Comparison of ENCODE assay signal across 27 cellular contexts in genomic region chr9:36441966-36442365, GRCh38. TPM values are rescaled to one million over a fixed set of nuclear protein-coding genes. Genes with fewer than 3 reads are reported as not detected.
DNase-seq lines count a peak whose midpoint lies in the region; ATAC-seq, FAIRE-seq and TF ChIP-seq lines count a peak whose summit lies in the region.
"Had no signal": no experiment of that assay in that cellular context is flagged by ENCODE, and none has a peak within 500 bp of the region (broad histone marks: within the 10 kb centered on the region; RNA-seq: fewer than 3 reads in every experiment).

No MANE protein-coding gene starts in this region.

- peak; percentile 31 for FAIRE-seq in GM18507 (lab: Jason Lieb, UNC)
- FAIRE-seq: RCC 7860, urothelium cell line had no signal

- no peak overlapping the region for H3K27ac ChIP-seq in CD4-positive, alpha-beta T cell (ENCODE audit: low read depth, low read length)
- H3K27ac ChIP-seq in mesenchymal stem cell (ENCODE audit: low read length, poor library complexity, severe bottlenecking) = no peak overlapping the region
- H3K27ac ChIP-seq: C4-2B, foreskin keratinocyte, heart right ventricle, left lung, ovary, SJCRH30 had no signal

- H3K9ac ChIP-seq in mesenchymal stem cell (ENCODE audit: low read length) = no peak overlapping the region

- H3K27me3 Mint-ChIP-seq in CD4-positive, alpha-beta T cell = no peaks in the 10 kb centered on the region
- no peaks in the 10 kb centered on the region for H3K27me3 Mint-ChIP-seq in T-cell
- no peaks in the 10 kb centered on the region for H3K27me3 Mint-ChIP-seq in activated T-helper 17 cell treated with anti-CD3 and anti-CD28 coated beads, Interleukin-2, amount 50 U/mL, for 72 hours
- H3K27me3 Mint-ChIP-seq: activated CD4-positive, alpha-beta T cell treated with anti-CD3 and anti-CD28 coated beads for 36 hours; activated naive CD8-positive, alpha-beta T cell treated with anti-CD3 and anti-CD28 coated beads, Interleukin-2, amount 10 ng/mL, durations not matched to agents 7 days and 5 days; natural killer cell treated with Interleukin-12 subunit alpha and Interleukin-12 subunit beta and Interleukin-15 and Interleukin-18, amount 100 ng/mL, for 72 hours had no signal

- CTCF ChIA-PET in CD4-positive, alpha-beta T cell (lab: Charles Lee) = interaction anchor here (1.6 kb wide), 1 partner anchor 108 kb away, joined by 5 read pairs; no protein-coding TSS in a partner anchor
- CTCF ChIA-PET in T-cell (lab: Charles Lee) = interaction anchor here (0.6 to 1.7 kb wide), 6 partner anchors 19 to 114 kb away, joined by 3 to 13 read pairs (median 5); no protein-coding TSS in a partner anchor

- no peak overlapping the region for H3K4me3 Mint-ChIP-seq in CD4-positive, alpha-beta T cell
- no peak overlapping the region for H3K4me3 Mint-ChIP-seq in T-cell
- H3K4me3 Mint-ChIP-seq in activated T-helper 17 cell treated with anti-CD3 and anti-CD28 coated beads, Interleukin-2, amount 50 U/mL, for 72 hours = no peak overlapping the region
- H3K4me3 Mint-ChIP-seq: activated CD4-positive, alpha-beta T cell treated with anti-CD3 and anti-CD28 coated beads for 36 hours; activated naive CD8-positive, alpha-beta T cell treated with anti-CD3 and anti-CD28 coated beads, Interleukin-2, amount 10 ng/mL, durations not matched to agents 7 days and 5 days; HFFc6; mesothelial cell of epicardium; natural killer cell treated with Interleukin-12 subunit alpha and Interleukin-12 subunit beta and Interleukin-15 and Interleukin-18, amount 100 ng/mL, for 72 hours had no signal

- peaks cover 30% of the 10 kb centered on the region for H3K79me1 ChIP-seq in mesenchymal stem cell (replicated peaks; ENCODE audit: low read length, poor library complexity, severe bottlenecking)

- no peak overlapping the region for H4K91ac ChIP-seq in mesenchymal stem cell (ENCODE audit: low read length)

- H2BK15ac ChIP-seq in mesenchymal stem cell (ENCODE audit: low read depth, poor library complexity, severe bottlenecking) = no peak overlapping the region

- POLR2A ChIA-PET in CD4-positive, alpha-beta T cell (lab: Charles Lee) = interaction anchor here (0.6 to 2.4 kb wide), 10 partner anchors 10 to 74 kb away, joined by 3 to 8 read pairs (median 4); partner anchors contain the start of gene RNF38
- POLR2A ChIA-PET in T-cell (lab: Charles Lee) = no interaction called here

- no peak overlapping the region for H3K23ac ChIP-seq in mesenchymal stem cell (ENCODE audit: low read length in 2 of 2)

- H3K4me2 ChIP-seq in mesenchymal stem cell (ENCODE audit: low read length, poor library complexity, severe bottlenecking) = no peak overlapping the region

- no peak overlapping the region for H3K4me3 ChIP-seq in mesenchymal stem cell (ENCODE audit: insufficient read depth in 1 of 2, low read depth in 1 of 2, low read length in 2 of 2)
- H3K4me3 ChIP-seq: heart right ventricle, left lung, ovary, SJCRH30 had no signal

- no peak overlapping the region for H4K8ac ChIP-seq in mesenchymal stem cell (ENCODE audit: low read length)

- no peak overlapping the region for H2AK5ac ChIP-seq in mesenchymal stem cell (ENCODE audit: low read length, severe bottlenecking)

- peaks cover 0 to 3% of the 10 kb centered on the region in 2 experiments for H3K36me3 ChIP-seq in mesenchymal stem cell (ENCODE audit: control insufficient read depth in 1 of 2, insufficient read depth in 2 of 2, low read depth in 1 of 2, low read length in 2 of 2)
- H3K36me3 ChIP-seq: left lung, ovary, SJCRH30 had no signal

- H3K27me3 ChIP-seq in CD4-positive, alpha-beta T cell (ENCODE audit: control insufficient read depth, insufficient read depth, low read length) = no peaks in the 10 kb centered on the region
- H3K27me3 ChIP-seq in mesenchymal stem cell (ENCODE audit: control insufficient read depth in 1 of 2, insufficient read depth in 1 of 2, low read length in 2 of 2) = no peaks in the 10 kb centered on the region
- H3K27me3 ChIP-seq: foreskin keratinocyte, heart right ventricle, left lung, ovary, SJCRH30 had no signal

- no peaks in the 10 kb centered on the region for H3K9me3 ChIP-seq in CD4-positive, alpha-beta T cell (ENCODE audit: control insufficient read depth, low read length)
- H3K9me3 ChIP-seq in mesenchymal stem cell (ENCODE audit: control insufficient read depth, low read length) = no peaks in the 10 kb centered on the region
- H3K9me3 ChIP-seq: heart right ventricle, left lung, ovary, SJCRH30 had no signal

- H2BK12ac ChIP-seq in mesenchymal stem cell (ENCODE audit: low read length in 2 of 2) = no peak overlapping the region

- 57% methylated on average over 2 of the region's 2 CpGs for WGBS in mesenchymal stem cell

- DNase-seq in CD4-positive, alpha-beta T cell = no peak
- no peak for DNase-seq in GM18507 (ENCODE audit: extremely low spot score, insufficient read length, low read depth)
- DNase-seq in T-cell = no peak
- DNase-seq in iris pigment epithelial cell (ENCODE audit: low read depth) = peak; percentile 50
- DNase-seq in mesenchymal stem cell = no peak
- no peak for DNase-seq in ecto neural progenitor cell (ENCODE audit: low spot score)
- DNase-seq: activated CD4-positive, alpha-beta T cell treated with anti-CD3 and anti-CD28 coated beads for 36 hours; activated naive CD8-positive, alpha-beta T cell treated with anti-CD3 and anti-CD28 coated beads, Interleukin-2, amount 10 ng/mL, durations not matched to agents 7 days and 5 days; effector CD8-positive, alpha-beta T cell; foreskin keratinocyte; heart right ventricle; HFFc6; KG1; NCI-H510A treated with DMSO at 0.1 percent for 48 hours; ovary; right cardiac atrium; SJCRH30; stimulated activated CD4-positive, alpha-beta T cell treated with anti-CD3 and anti-CD28 coated beads, Interleukin-12 subunit alpha, Interleukin-12 subunit beta, amount 100 ng/mL, for 4 hours; stimulated activated CD4-positive, alpha-beta T cell treated with anti-CD3 and anti-CD28 coated beads, Interleukin-4, amount 100 ng/mL, for 24 hours; T-helper 1 cell had no signal

- ATAC-seq in CD4-positive, alpha-beta T cell (ENCODE audit: poor library complexity) = peak; percentile 57
- peak in 3 of 4 experiments; percentile 57 to 75 (median 74) for ATAC-seq in T-cell (replicated peaks in 1 of 4)
- no peak for ATAC-seq in activated T-helper 17 cell treated with anti-CD3 and anti-CD28 coated beads, Interleukin-2, amount 50 U/mL, for 72 hours (replicated peaks)
- ATAC-seq: activated CD4-positive, alpha-beta T cell treated with anti-CD3 and anti-CD28 coated beads for 36 hours; foreskin keratinocyte; left lung; natural killer cell treated with Interleukin-12 subunit alpha and Interleukin-12 subunit beta and Interleukin-15 and Interleukin-18, amount 100 ng/mL, for 72 hours; right cardiac atrium had no signal

- intact Hi-C loops in CD4-positive, alpha-beta T cell (cut with DNase I, micrococcal nuclease) = loop anchor here in 1 of 2 experiments (5.0 kb wide), 1 partner anchor 40 kb away; no protein-coding TSS in a partner anchor

- H3K4me1 ChIP-seq in mesenchymal stem cell (ENCODE audit: control insufficient read depth, insufficient read depth, low read depth, low read length) = no peaks in the 10 kb centered on the region
- H3K4me1 ChIP-seq: SJCRH30 had no signal

- H3K4me1 Mint-ChIP-seq in CD4-positive, alpha-beta T cell (ENCODE audit: low read depth) = peaks cover 78% of the 10 kb centered on the region
- H3K4me1 Mint-ChIP-seq in T-cell = peaks cover 66 to 72% (median 68%) of the 10 kb centered on the region in 3 donors
- H3K4me1 Mint-ChIP-seq in activated T-helper 17 cell treated with anti-CD3 and anti-CD28 coated beads, Interleukin-2, amount 50 U/mL, for 72 hours = peaks cover 14% of the 10 kb centered on the region

- H3K36me3 Mint-ChIP-seq in CD4-positive, alpha-beta T cell (ENCODE audit: low read depth) = peaks cover 22% of the 10 kb centered on the region
- H3K36me3 Mint-ChIP-seq in T-cell = peaks cover 12% of the 10 kb centered on the region
- H3K36me3 Mint-ChIP-seq in activated T-helper 17 cell treated with anti-CD3 and anti-CD28 coated beads, Interleukin-2, amount 50 U/mL, for 72 hours (ENCODE audit: low read depth) = no peaks in the 10 kb centered on the region
- H3K36me3 Mint-ChIP-seq: natural killer cell treated with Interleukin-12 subunit alpha and Interleukin-12 subunit beta and Interleukin-15 and Interleukin-18, amount 100 ng/mL, for 72 hours had no signal

- no peaks in the 10 kb centered on the region for H3K9me3 Mint-ChIP-seq in CD4-positive, alpha-beta T cell
- H3K9me3 Mint-ChIP-seq in T-cell = no peaks in the 10 kb centered on the region
- H3K9me3 Mint-ChIP-seq in activated T-helper 17 cell treated with anti-CD3 and anti-CD28 coated beads, Interleukin-2, amount 50 U/mL, for 72 hours = no peaks in the 10 kb centered on the region
- H3K9me3 Mint-ChIP-seq: activated naive CD8-positive, alpha-beta T cell treated with anti-CD3 and anti-CD28 coated beads, Interleukin-2, amount 10 ng/mL, durations not matched to agents 7 days and 5 days; HFFc6; natural killer cell treated with Interleukin-12 subunit alpha and Interleukin-12 subunit beta and Interleukin-15 and Interleukin-18, amount 100 ng/mL, for 72 hours had no signal

- no peak overlapping the region for H2AFZ ChIP-seq in mesenchymal stem cell (ENCODE audit: low read depth, low read length)

- no peak overlapping the region for H2BK120ac ChIP-seq in mesenchymal stem cell (ENCODE audit: low read depth, low read length)

- no peak for TF ChIP-seq CTCF in CD4-positive, alpha-beta T cell (IDR thresholded peaks at IDR 0.05)

- H3K18ac ChIP-seq in mesenchymal stem cell (ENCODE audit: low read depth in 1 of 2, low read length in 2 of 2) = no peak overlapping the region

- no peak overlapping the region for H3K4ac ChIP-seq in mesenchymal stem cell (ENCODE audit: low read depth in 1 of 2, low read length in 2 of 2)

- H3K14ac ChIP-seq in mesenchymal stem cell (ENCODE audit: low read length in 2 of 2) = no peak overlapping the region

- H2BK5ac ChIP-seq in mesenchymal stem cell (ENCODE audit: low read depth, low read length, poor library complexity, severe bottlenecking) = no peak overlapping the region

- H3K27ac Mint-ChIP-seq in CD4-positive, alpha-beta T cell = no peak overlapping the region
- H3K27ac Mint-ChIP-seq in T-cell = no peak overlapping the region
- H3K27ac Mint-ChIP-seq in activated T-helper 17 cell treated with anti-CD3 and anti-CD28 coated beads, Interleukin-2, amount 50 U/mL, for 72 hours = no peak overlapping the region
- H3K27ac Mint-ChIP-seq: activated CD4-positive, alpha-beta T cell treated with anti-CD3 and anti-CD28 coated beads for 36 hours; activated naive CD8-positive, alpha-beta T cell treated with anti-CD3 and anti-CD28 coated beads, Interleukin-2, amount 10 ng/mL, durations not matched to agents 7 days and 5 days; HFFc6; mesothelial cell of epicardium; natural killer cell treated with Interleukin-12 subunit alpha and Interleukin-12 subunit beta and Interleukin-15 and Interleukin-18, amount 100 ng/mL, for 72 hours had no signal

RNA-seq across cellular contexts. Expression of gene RNF38, which starts 41.9 kb away (rescaled TPM):
- total RNA-seq in CD4-positive, alpha-beta T cell = 100 to 1,000 TPM in 1 of 2 experiments, 10 to 100 TPM in 1; 88.1 to 104 TPM
- total RNA-seq in T-cell = 10 to 100 TPM; 61.0 to 92.3 (median 71.2) TPM
- 10 to 100 TPM; 39.1 to 39.3 TPM for total RNA-seq in activated T-helper 17 cell treated with anti-CD3 and anti-CD28 coated beads, Interleukin-2, amount 50 U/mL, for 72 hours
- 15.0 TPM for polyA plus RNA-seq in mesenchymal stem cell (2013, experiment 1 of 2)
- 14.1 TPM for polyA plus RNA-seq in mesenchymal stem cell (2013, experiment 2 of 2)
